In the genomic region with DNA sequence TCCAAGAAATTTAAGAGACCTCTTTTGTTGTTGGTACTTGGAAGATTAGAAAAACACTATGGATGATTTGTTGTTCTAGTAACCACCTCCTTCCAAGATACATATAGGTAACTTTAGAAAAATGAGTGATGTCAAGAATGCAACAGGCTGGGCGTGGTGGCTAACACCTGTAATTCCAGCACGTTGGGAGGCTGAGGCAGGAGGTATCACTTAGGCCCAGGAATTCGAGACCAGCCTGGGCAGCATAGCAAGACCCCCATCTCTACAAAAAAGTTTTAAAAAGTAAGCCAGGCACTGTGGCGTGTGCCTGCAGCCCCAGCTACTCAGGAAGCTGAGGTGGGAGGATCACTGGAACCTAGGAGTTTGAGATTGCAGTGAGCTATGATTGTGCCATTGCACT, we compare ENCODE assay signal across 21 cellular contexts.
DNase-seq lines count a peak whose midpoint lies in the region; ATAC-seq, FAIRE-seq and TF ChIP-seq lines count a peak whose summit lies in the region.
"Had no signal": no experiment of that assay in that cellular context is flagged by ENCODE, and none has a peak within 500 bp of the region (broad histone marks: within the 10 kb centered on the region; RNA-seq: fewer than 3 reads in every experiment).

No MANE protein-coding gene starts in this region.

- H3K27ac Mint-ChIP-seq in activated naive CD8-positive, alpha-beta T cell: peak overlapping the region; percentile 13
- no peak overlapping the region for H3K27ac Mint-ChIP-seq in activated naive CD8-positive, alpha-beta T cell treated with anti-CD3 and anti-CD28 coated beads for 36 hours
- H3K27ac Mint-ChIP-seq in effector memory CD8-positive, alpha-beta T cell: peak overlapping the region; percentile 40 to 70
- H3K27ac Mint-ChIP-seq in stimulated activated naive CD8-positive, alpha-beta T cell treated with anti-CD3 and anti-CD28 coated beads, Interleukin-15, amount 100 ng/mL, for 72 hours: peak overlapping the region; percentile 19 to 42
- H3K27ac Mint-ChIP-seq: activated B cell treated with CpG ODN at 0.5 μM for 24 hours; activated naive CD8-positive, alpha-beta T cell treated with anti-CD3 and anti-CD28 coated beads, Interleukin-2, amount 10 ng/mL, durations not matched to agents 7 days and 5 days had no signal

- 94% methylated on average over 4 of the region's 4 CpGs for WGBS in smooth muscle cell (ENCODE audit: low lambda C conversion rate)

- no peaks in the 10 kb centered on the region for H3K4me1 ChIP-seq in smooth muscle cell (ENCODE audit: low read depth)

- no peak for DNase-seq in activated naive CD8-positive, alpha-beta T cell treated with anti-CD3 and anti-CD28 coated beads for 36 hours
- no peak for DNase-seq in HTR-8/SVneo (ENCODE audit: insufficient read length, low spot score)
- no peak for DNase-seq in effector memory CD8-positive, alpha-beta T cell
- DNase-seq in stimulated activated naive CD8-positive, alpha-beta T cell treated with anti-CD3 and anti-CD28 coated beads, Interleukin-15, amount 100 ng/mL, for 72 hours: no peak
- no peak for DNase-seq in hippocampal formation (lab: John Stamatoyannopoulos, UW)
- no peak for DNase-seq in smooth muscle cell (lab: John Stamatoyannopoulos, UW; ENCODE audit: unreplicated experiment)
- DNase-seq: activated B cell treated with CpG ODN at 0.5 μM for 24 hours; activated naive CD8-positive, alpha-beta T cell treated with anti-CD3 and anti-CD28 coated beads, Interleukin-2, amount 10 ng/mL, durations not matched to agents 7 days and 5 days; left colon; mesendoderm; NCI-H1092; NCI-H187; NCI-H526; nucleus accumbens; RPMI8226; T-helper 9 cell had no signal

- peak overlapping the region; percentile 0 for H3K4me3 Mint-ChIP-seq in activated naive CD8-positive, alpha-beta T cell
- no peak overlapping the region for H3K4me3 Mint-ChIP-seq in activated naive CD8-positive, alpha-beta T cell treated with anti-CD3 and anti-CD28 coated beads for 36 hours
- peak overlapping the region in 1 of 2 donors; percentile 9 for H3K4me3 Mint-ChIP-seq in effector memory CD8-positive, alpha-beta T cell
- H3K4me3 Mint-ChIP-seq in stimulated activated naive CD8-positive, alpha-beta T cell treated with anti-CD3 and anti-CD28 coated beads, Interleukin-15, amount 100 ng/mL, for 72 hours: no peak overlapping the region
- H3K4me3 Mint-ChIP-seq: activated B cell treated with CpG ODN at 0.5 μM for 24 hours; activated naive CD8-positive, alpha-beta T cell treated with anti-CD3 and anti-CD28 coated beads, Interleukin-2, amount 10 ng/mL, durations not matched to agents 7 days and 5 days had no signal

- H3K27me3 Mint-ChIP-seq in activated naive CD8-positive, alpha-beta T cell: no peaks in the 10 kb centered on the region
- no peaks in the 10 kb centered on the region for H3K27me3 Mint-ChIP-seq in activated naive CD8-positive, alpha-beta T cell treated with anti-CD3 and anti-CD28 coated beads for 36 hours
- no peaks in the 10 kb centered on the region for H3K27me3 Mint-ChIP-seq in effector memory CD8-positive, alpha-beta T cell
- no peaks in the 10 kb centered on the region for H3K27me3 Mint-ChIP-seq in stimulated activated naive CD8-positive, alpha-beta T cell treated with anti-CD3 and anti-CD28 coated beads, Interleukin-15, amount 100 ng/mL, for 72 hours
- H3K27me3 Mint-ChIP-seq: activated B cell treated with CpG ODN at 0.5 μM for 24 hours; activated naive CD8-positive, alpha-beta T cell treated with anti-CD3 and anti-CD28 coated beads, Interleukin-2, amount 10 ng/mL, durations not matched to agents 7 days and 5 days had no signal

- H4K20me1 ChIP-seq in smooth muscle cell (ENCODE audit: low read depth): peaks cover 29% of the 10 kb centered on the region

- no peak for TF ChIP-seq CTCF in smooth muscle cell (IDR thresholded peaks at IDR 0.05; ENCODE audit: borderline replicate concordance, insufficient read depth, poor library complexity, severe bottlenecking)

- H3K9me3 Mint-ChIP-seq in activated naive CD8-positive, alpha-beta T cell (ENCODE audit: low read depth): no peaks in the 10 kb centered on the region
- H3K9me3 Mint-ChIP-seq in activated naive CD8-positive, alpha-beta T cell treated with anti-CD3 and anti-CD28 coated beads for 36 hours: peaks cover 3% of the 10 kb centered on the region
- H3K9me3 Mint-ChIP-seq in effector memory CD8-positive, alpha-beta T cell: no peaks in the 10 kb centered on the region
- H3K9me3 Mint-ChIP-seq in stimulated activated naive CD8-positive, alpha-beta T cell treated with anti-CD3 and anti-CD28 coated beads, Interleukin-15, amount 100 ng/mL, for 72 hours: no peaks in the 10 kb centered on the region
- H3K9me3 Mint-ChIP-seq: activated B cell treated with CpG ODN at 0.5 μM for 24 hours; activated naive CD8-positive, alpha-beta T cell treated with anti-CD3 and anti-CD28 coated beads, Interleukin-2, amount 10 ng/mL, durations not matched to agents 7 days and 5 days had no signal

- H3K36me3 Mint-ChIP-seq in activated naive CD8-positive, alpha-beta T cell: peaks cover 17% of the 10 kb centered on the region
- peaks cover 32% of the 10 kb centered on the region for H3K36me3 Mint-ChIP-seq in activated naive CD8-positive, alpha-beta T cell treated with anti-CD3 and anti-CD28 coated beads for 36 hours
- peaks cover 21% of the 10 kb centered on the region for H3K36me3 Mint-ChIP-seq in effector memory CD8-positive, alpha-beta T cell (ENCODE audit: insufficient read depth)

- peaks cover 69% of the 10 kb centered on the region for H3K4me1 Mint-ChIP-seq in activated naive CD8-positive, alpha-beta T cell (ENCODE audit: low read depth)
- H3K4me1 Mint-ChIP-seq in activated naive CD8-positive, alpha-beta T cell treated with anti-CD3 and anti-CD28 coated beads for 36 hours: peaks cover 57% of the 10 kb centered on the region
- peaks cover 26 to 46% of the 10 kb centered on the region in 2 donors for H3K4me1 Mint-ChIP-seq in effector memory CD8-positive, alpha-beta T cell (ENCODE audit: low read depth in 2 of 2)
- H3K4me1 Mint-ChIP-seq in stimulated activated naive CD8-positive, alpha-beta T cell treated with anti-CD3 and anti-CD28 coated beads, Interleukin-15, amount 100 ng/mL, for 72 hours: peaks cover 52% of the 10 kb centered on the region
- H3K4me1 Mint-ChIP-seq: activated B cell treated with CpG ODN at 0.5 μM for 24 hours had no signal

- H3F3A ChIP-seq in smooth muscle cell (ENCODE audit: low read depth): no peaks in the 10 kb centered on the region

- no peak overlapping the region for H3K27ac ChIP-seq in smooth muscle cell (ENCODE audit: low read depth)
- H3K27ac ChIP-seq: BLaER1 treated with 17β-estradiol and CSF1 and Interleukin-3, amounts not matched to agents 10 nM and 100 nM; HL-60 had no signal

- no peak overlapping the region for H3K9ac ChIP-seq in smooth muscle cell (ENCODE audit: low read depth)
- H3K9ac ChIP-seq: BLaER1 treated with 17β-estradiol and CSF1 and Interleukin-3, amounts not matched to agents 10 nM and 100 nM had no signal

- no peak overlapping the region for H2AFZ ChIP-seq in smooth muscle cell (ENCODE audit: low read depth)

- no peaks in the 10 kb centered on the region for H3K27me3 ChIP-seq in smooth muscle cell (ENCODE audit: low read depth)
- H3K27me3 ChIP-seq: BLaER1 treated with 17β-estradiol and CSF1 and Interleukin-3, amounts not matched to agents 10 nM and 100 nM had no signal

- H3K36me3 ChIP-seq in smooth muscle cell (ENCODE audit: low read depth): no peaks in the 10 kb centered on the region

- no peak overlapping the region for H3K4me2 ChIP-seq in smooth muscle cell
- H3K4me2 ChIP-seq: BLaER1 treated with 17β-estradiol and CSF1 and Interleukin-3, amounts not matched to agents 10 nM and 100 nM had no signal

- no peak for ATAC-seq in effector memory CD8-positive, alpha-beta T cell (replicated peaks)
- no peak for ATAC-seq in stimulated activated naive CD8-positive, alpha-beta T cell treated with anti-CD3 and anti-CD28 coated beads, Interleukin-15, amount 100 ng/mL, for 72 hours
- ATAC-seq: HepG2, left colon had no signal

- H3K4me3 ChIP-seq in smooth muscle cell: no peak overlapping the region
- H3K4me3 ChIP-seq: BLaER1 treated with 17β-estradiol and CSF1 and Interleukin-3, amounts not matched to agents 10 nM and 100 nM had no signal

- FAIRE-seq in HTR-8/SVneo (lab: Jason Lieb, UNC): peak; percentile 72
- FAIRE-seq: HepG2, urothelium cell line had no signal

- H3K79me2 ChIP-seq in smooth muscle cell (ENCODE audit: low read depth): peaks cover 20% of the 10 kb centered on the region

- H3K9me3 ChIP-seq in smooth muscle cell (replicated peaks; ENCODE audit: low read depth): no peaks in the 10 kb centered on the region
- H3K9me3 ChIP-seq: BLaER1 treated with 17β-estradiol and CSF1 and Interleukin-3, amounts not matched to agents 10 nM and 100 nM had no signal
